In genomic region chr15:64857421-64857820, GRCh38 we compare ENCODE assay signal across 9 cellular contexts. TPM values are rescaled to one million over a fixed set of nuclear protein-coding genes. Genes with fewer than 3 reads are reported as not detected.
DNase-seq lines count a peak whose midpoint lies in the region; ATAC-seq and TF ChIP-seq lines count a peak whose summit lies in the region.
"Had no signal": no experiment of that assay in that cellular context is flagged by ENCODE, and none has a peak within 500 bp of the region (broad histone marks: within the 10 kb centered on the region; RNA-seq: fewer than 3 reads in every experiment).

No MANE protein-coding gene starts in this region.

- H3K27ac Mint-ChIP-seq in nephron = peak overlapping the region; percentile 60 to 92 (median 88)

- H3K27ac ChIP-seq in RWPE2 (ENCODE audit: poor library complexity, severe bottlenecking) = no peak overlapping the region
- H3K27ac ChIP-seq: PC-9 had no signal

- peaks cover 65% of the 10 kb centered on the region for H3K4me1 Mint-ChIP-seq in nephron

- no peak for TF ChIP-seq CTCF in RWPE2 (IDR thresholded peaks at IDR 0.05; ENCODE audit: poor library complexity, severe bottlenecking)
- TF ChIP-seq CTCF in epithelial cell of proximal tubule (conservative IDR thresholded peaks at IDR 0.05; ENCODE audit: low read depth, low read length) = no peak
- TF ChIP-seq CTCF in nephron (IDR thresholded peaks at IDR 0.05; ENCODE audit: unreplicated experiment in 3 of 3) = no peak

- peak; percentile 75 for ATAC-seq in RWPE2 (ENCODE audit: low read depth)
- no peak for ATAC-seq in GM19463 (IDR thresholded peaks at IDR 0.05; ENCODE audit: unreplicated experiment)

- DNase-seq in AG20443 (ENCODE audit: low spot score) = peak; percentile 62
- DNase-seq in RWPE2 (ENCODE audit: low spot score) = no peak
- peak; percentile 80 for DNase-seq in epithelial cell of proximal tubule (ENCODE audit: low read depth)
- DNase-seq in UCSD-AML1 (lab: John Stamatoyannopoulos, UW; ENCODE audit: unreplicated experiment) = no peak
- no peak for DNase-seq in C1 segment of cervical spinal cord (lab: John Stamatoyannopoulos, UW)
- DNase-seq in stimulated activated CD4-positive, alpha-beta T cell treated with anti-CD3 and anti-CD28 coated beads, Interleukin-4, amount 100 ng/mL, for 24 hours = no peak

- no peaks in the 10 kb centered on the region for H3K9me3 Mint-ChIP-seq in nephron

- H3K4me3 ChIP-seq in RWPE2 (ENCODE audit: severe bottlenecking) = no peak overlapping the region
- H3K4me3 ChIP-seq in epithelial cell of proximal tubule (ENCODE audit: low read depth, low read length) = no peak overlapping the region
- H3K4me3 ChIP-seq: PC-9 had no signal

- H3K27me3 ChIP-seq in RWPE2 (ENCODE audit: insufficient read depth, poor library complexity, severe bottlenecking) = no peaks in the 10 kb centered on the region

- H3K4me1 ChIP-seq in RWPE2 (ENCODE audit: insufficient read depth, poor library complexity, severe bottlenecking) = peaks cover 6% of the 10 kb centered on the region

- peaks cover 4% of the 10 kb centered on the region for H3K36me3 ChIP-seq in RWPE2 (ENCODE audit: low read depth)

- peaks cover 17% of the 10 kb centered on the region for H3K36me3 Mint-ChIP-seq in nephron (ENCODE audit: low read depth)

- no peaks in the 10 kb centered on the region for H3K27me3 Mint-ChIP-seq in nephron (ENCODE audit: low read depth)

- no peak overlapping the region for H3K4me3 Mint-ChIP-seq in nephron

- no peaks in the 10 kb centered on the region for H3K9me3 ChIP-seq in RWPE2 (ENCODE audit: severe bottlenecking)

RNA-seq across cellular contexts. Expression of gene PLEKHO2, which starts 15.7 kb away (rescaled TPM):
- total RNA-seq in epithelial cell of proximal tubule = 3.9 and 6.4 TPM in 2 replicates

RNA-seq across cellular contexts. Expression of gene PIF1, which starts 32.0 kb away (rescaled TPM):
- total RNA-seq in epithelial cell of proximal tubule = 23.3 and 27.6 TPM in 2 replicates

RNA-seq across cellular contexts. Expression of gene ANKDD1A, which starts 54.3 kb away (rescaled TPM):
- total RNA-seq in epithelial cell of proximal tubule = 0.51 and 3.0 TPM in 2 replicates

Comparison
In these comparisons a context has a peak if more than half of its experiments do, and no peak if none do; other contexts are left out.
1. DNase-seq: peak in AG20443 (single experiment) and epithelial cell of proximal tubule (single experiment); none in RWPE2 (single experiment), UCSD-AML1 (single experiment), C1 segment of cervical spinal cord (0 of 14) and stimulated activated CD4-positive, alpha-beta T cell treated with anti-CD3 and anti-CD28 coated beads, Interleukin-4, amount 100 ng/mL, for 24 hours (single experiment).